13 cellular contexts compared by ENCODE assay signal in genomic region chr18:24396082-24396623, GRCh38. TPM values are rescaled to one million over a fixed set of nuclear protein-coding genes. Genes with fewer than 3 reads are reported as not detected.
DNase-seq lines count a peak whose midpoint lies in the region; ATAC-seq and TF ChIP-seq lines count a peak whose summit lies in the region.
"Had no signal": no experiment of that assay in that cellular context is flagged by ENCODE, and none has a peak within 500 bp of the region (broad histone marks: within the 10 kb centered on the region; RNA-seq: fewer than 3 reads in every experiment).

No MANE protein-coding gene starts in this region.

- peak overlapping the region; percentile 71; the same call in 1 of the 2 replicates for H3K27ac ChIP-seq in ACC112 (ENCODE audit: low read depth, low read length)
- peak overlapping the region; percentile 85 for H3K27ac ChIP-seq in VCaP
- no peak overlapping the region for H3K27ac ChIP-seq in iPS-18a (ENCODE audit: low read length)
- no peak overlapping the region for H3K27ac ChIP-seq in CD8-positive, alpha-beta memory T cell (ENCODE audit: low read depth, low read length)

- H3K79me2 ChIP-seq in ACC112 (ENCODE audit: control insufficient read depth, insufficient read depth, low read length, unreplicated experiment): peaks cover 8% of the 10 kb centered on the region

- H3K4me3 ChIP-seq in ACC112 (ENCODE audit: low read depth, low read length): peak overlapping the region; percentile 84
- H3K4me3 ChIP-seq in HAP-1: peak overlapping the region; percentile 59
- H3K4me3 ChIP-seq in iPS-18a (ENCODE audit: low read length): peak overlapping the region; percentile 86
- H3K4me3 ChIP-seq in CD8-positive, alpha-beta memory T cell (ENCODE audit: low read length): no peak overlapping the region

- DNase-seq in HAP-1 (ENCODE audit: low spot score in 2 of 2) (no peak), AG08395 (ENCODE audit: low spot score) (no peak), left lobe of liver (ENCODE audit: low spot score) (no peak)
- no peak for DNase-seq in effector CD4-positive, alpha-beta T cell
- no peak for DNase-seq in CD8-positive, alpha-beta memory T cell
- DNase-seq: activated CD4-positive, alpha-beta T cell treated with anti-CD3 and anti-CD28 coated beads for 4 hours; activated gamma-delta T cell had no signal

- H3K9me3 ChIP-seq in HAP-1 (no peaks in the 10 kb centered on the region), iPS-18a (ENCODE audit: control insufficient read depth, low read depth, low read length) (no peaks in the 10 kb centered on the region)
- no peaks in the 10 kb centered on the region for H3K9me3 ChIP-seq in CD8-positive, alpha-beta memory T cell (ENCODE audit: low read length)

- CTCF ChIA-PET in CD8-positive, alpha-beta memory T cell (lab: Charles Lee): no interaction called here

- H2AFZ ChIP-seq in ACC112 (ENCODE audit: low read length, unreplicated experiment): peak overlapping the region; percentile 34

- H3K36me3 ChIP-seq in ACC112 (ENCODE audit: insufficient read depth, low read length): no peaks in the 10 kb centered on the region
- H3K36me3 ChIP-seq in HAP-1 (replicated peaks): no peaks in the 10 kb centered on the region
- no peaks in the 10 kb centered on the region for H3K36me3 ChIP-seq in iPS-18a (ENCODE audit: control insufficient read depth, low read depth, low read length)
- no peaks in the 10 kb centered on the region for H3K36me3 ChIP-seq in CD8-positive, alpha-beta memory T cell (ENCODE audit: insufficient read depth, low read length)

- peak overlapping the region in 1 of 8 donors; percentile 12 for H3K27ac Mint-ChIP-seq in CD8-positive, alpha-beta memory T cell

- in situ Hi-C loops in HAP-1 (cut with MboI; ENCODE audit: low sequenced_read_pairs): no loop called here

- ATAC-seq in left lobe of liver: no peak
- ATAC-seq: Right ventricle myocardium inferior had no signal

- H3K27me3 Mint-ChIP-seq in CD8-positive, alpha-beta memory T cell: peaks cover 13 to 29% of the 10 kb centered on the region in 2 donors

- no peaks in the 10 kb centered on the region for H3K36me3 Mint-ChIP-seq in CD8-positive, alpha-beta memory T cell
- H3K36me3 Mint-ChIP-seq: IgD-negative memory B cell had no signal

- no peaks in the 10 kb centered on the region for H3K9me3 Mint-ChIP-seq in CD8-positive, alpha-beta memory T cell
- H3K9me3 Mint-ChIP-seq: mesothelial cell of epicardium had no signal

- H3K4me1 ChIP-seq in ACC112 (ENCODE audit: control insufficient read depth, insufficient read depth, low read length, unreplicated experiment): peaks cover 20% of the 10 kb centered on the region
- peaks cover 30% of the 10 kb centered on the region for H3K4me1 ChIP-seq in HAP-1
- peaks cover 37% of the 10 kb centered on the region for H3K4me1 ChIP-seq in iPS-18a (ENCODE audit: control insufficient read depth, low read depth, low read length)
- H3K4me1 ChIP-seq in CD8-positive, alpha-beta memory T cell (ENCODE audit: insufficient read depth, low read length): peaks cover 8% of the 10 kb centered on the region

- POLR2A ChIA-PET in CD8-positive, alpha-beta memory T cell (lab: Charles Lee): no interaction called here

- H3K9ac ChIP-seq in iPS-18a (ENCODE audit: low read length): peak overlapping the region; percentile 90

- peak overlapping the region in 3 of 7 donors; percentile 15 to 48 (median 45) for H3K4me3 Mint-ChIP-seq in CD8-positive, alpha-beta memory T cell

- H3K4me1 Mint-ChIP-seq in CD8-positive, alpha-beta memory T cell: peaks cover 14 to 19% (median 14%) of the 10 kb centered on the region in 3 donors

- no peak for TF ChIP-seq CTCF in VCaP (conservative IDR thresholded peaks at IDR 0.05)

- H3K27me3 ChIP-seq in ACC112 (ENCODE audit: insufficient read depth, low read length) (no peaks in the 10 kb centered on the region), HAP-1 (ENCODE audit: low read depth) (no peaks in the 10 kb centered on the region), iPS-18a (ENCODE audit: control insufficient read depth, insufficient read depth, low read length) (no peaks in the 10 kb centered on the region)
- H3K27me3 ChIP-seq in CD8-positive, alpha-beta memory T cell (ENCODE audit: insufficient read depth, low read length, poor library complexity, severe bottlenecking): no peaks in the 10 kb centered on the region

RNA-seq across cellular contexts. Expression of gene OSBPL1A, which starts 1.5 kb away (rescaled TPM):
- 5.5 TPM for total RNA-seq in left lobe of liver
- 1 to 10 TPM; 1.3 to 1.5 TPM for total RNA-seq in CD8-positive, alpha-beta memory T cell
- polyA plus RNA-seq in CD8-positive, alpha-beta memory T cell: 2.5 TPM

RNA-seq across cellular contexts. Expression of gene IMPACT, which starts 30.3 kb away (rescaled TPM):
- 14.8 TPM for total RNA-seq in left lobe of liver
- total RNA-seq in CD8-positive, alpha-beta memory T cell: 10 to 100 TPM; 10.6 to 11.3 TPM
- polyA plus RNA-seq in CD8-positive, alpha-beta memory T cell: 9.1 TPM

Comparison
In these comparisons a context has a peak if more than half of its experiments do, and no peak if none do; other contexts are left out.
1. H3K27ac ChIP-seq: peak in ACC112 (single experiment) and VCaP (single experiment); none in iPS-18a (single experiment) and CD8-positive, alpha-beta memory T cell (single experiment).